Comparison of ENCODE assay signal across 24 cellular contexts in genomic region chr18:26778054-26778393, GRCh38.
"Had no signal": no experiment of that assay in that cellular context is flagged by ENCODE, and none has a peak within 500 bp of the region (broad histone marks: within the 10 kb centered on the region; RNA-seq: fewer than 3 reads in every experiment).

No MANE protein-coding gene starts in this region.

- H3K4me3 ChIP-seq: coronary artery, dorsolateral prefrontal cortex, esophagus squamous epithelium, gastrocnemius medialis, heart right ventricle, left lung, lower lobe of right lung, mucosa of descending colon had no signal

- H3K27ac Mint-ChIP-seq: naive B cell had no signal

- FAIRE-seq: colon, endothelial cell of umbilical vein, islet of Langerhans, keratinocyte had no signal

- H3K36me3 ChIP-seq: esophagus squamous epithelium, gastrocnemius medialis, heart right ventricle, left lung, lower lobe of right lung had no signal

- H3K9me3 ChIP-seq: esophagus squamous epithelium, gastrocnemius medialis, heart right ventricle, left lung, lower lobe of right lung, mucosa of descending colon had no signal

- H3K4me1 Mint-ChIP-seq: naive B cell had no signal

- H3K36me3 Mint-ChIP-seq: naive B cell had no signal

- H3K27me3 ChIP-seq: dorsolateral prefrontal cortex, left lung had no signal

- DNase-seq: dermis blood vessel endothelial cell; dorsolateral prefrontal cortex; effector CD4-positive, alpha-beta T cell; effector memory CD4-positive, alpha-beta T cell; esophagus squamous epithelium; foreskin fibroblast; foreskin melanocyte; gastrocnemius medialis; glutamatergic neuron; head of caudate nucleus; heart right ventricle; hippocampal formation; left cardiac atrium; left lung; left ventricle myocardium superior; lower lobe of right lung; mesenchymal stem cell; mucosa of descending colon; naive B cell had no signal

- H3K27ac ChIP-seq: coronary artery, esophagus squamous epithelium, gastrocnemius medialis, heart right ventricle, left lung, lower lobe of right lung had no signal

- H3K4me1 ChIP-seq: esophagus squamous epithelium, gastrocnemius medialis, heart right ventricle, left lung, lower lobe of right lung had no signal

- H3K4me3 Mint-ChIP-seq: naive B cell had no signal
